In genomic region chr1:205823260-205823659, GRCh38 we compare ENCODE assay signal across 3 cellular contexts. TPM values are rescaled to one million over a fixed set of nuclear protein-coding genes. Genes with fewer than 3 reads are reported as not detected.
"Had no signal": no experiment of that assay in that cellular context is flagged by ENCODE, and none has a peak within 500 bp of the region (broad histone marks: within the 10 kb centered on the region; RNA-seq: fewer than 3 reads in every experiment).

No MANE protein-coding gene starts in this region.

RNA-seq across cellular contexts. Expression of gene PM20D1, which starts 26.7 kb away (rescaled TPM):
- total RNA-seq: astrocyte, pulmonary artery endothelial cell had no signal
- polyA plus RNA-seq: esophagus had no signal
